ENCODE assay signal across 8 cellular contexts in the genomic region with DNA sequence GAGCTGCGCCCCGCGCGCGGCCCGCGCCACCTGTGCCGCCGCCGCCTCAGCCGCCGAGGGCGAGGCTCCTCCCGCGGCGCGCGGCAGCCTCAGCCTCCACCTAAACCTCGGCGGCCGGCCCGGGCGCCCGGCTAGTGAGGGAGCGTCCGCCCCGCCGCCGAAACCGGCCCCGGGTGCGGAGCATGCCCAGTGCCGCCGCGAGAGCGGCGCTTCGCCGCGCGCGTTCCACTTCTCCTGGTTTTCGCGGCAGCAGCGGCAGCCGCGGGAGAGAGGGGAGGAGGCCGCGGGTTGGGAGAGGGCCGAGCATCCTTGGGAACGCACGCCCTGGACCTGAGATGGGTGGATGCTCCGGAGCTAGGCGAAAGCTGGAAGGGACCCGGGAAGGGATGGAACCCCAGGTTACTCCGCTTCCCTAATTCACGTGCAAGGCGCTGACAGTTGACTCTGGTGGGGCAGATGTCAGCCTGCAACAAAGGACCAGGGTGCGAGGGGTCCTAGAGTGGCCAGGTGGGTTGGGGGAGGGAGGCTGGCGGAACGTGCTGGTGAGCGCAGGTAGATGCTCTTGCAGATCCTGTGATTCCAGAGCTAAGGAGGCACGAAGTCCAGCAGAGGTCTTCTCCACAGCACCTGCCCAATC. TPM values are rescaled to one million over a fixed set of nuclear protein-coding genes. Genes with fewer than 3 reads are reported as not detected.
DNase-seq lines count a peak whose midpoint lies in the region; ATAC-seq and TF ChIP-seq lines count a peak whose summit lies in the region.

A gene with protein sequence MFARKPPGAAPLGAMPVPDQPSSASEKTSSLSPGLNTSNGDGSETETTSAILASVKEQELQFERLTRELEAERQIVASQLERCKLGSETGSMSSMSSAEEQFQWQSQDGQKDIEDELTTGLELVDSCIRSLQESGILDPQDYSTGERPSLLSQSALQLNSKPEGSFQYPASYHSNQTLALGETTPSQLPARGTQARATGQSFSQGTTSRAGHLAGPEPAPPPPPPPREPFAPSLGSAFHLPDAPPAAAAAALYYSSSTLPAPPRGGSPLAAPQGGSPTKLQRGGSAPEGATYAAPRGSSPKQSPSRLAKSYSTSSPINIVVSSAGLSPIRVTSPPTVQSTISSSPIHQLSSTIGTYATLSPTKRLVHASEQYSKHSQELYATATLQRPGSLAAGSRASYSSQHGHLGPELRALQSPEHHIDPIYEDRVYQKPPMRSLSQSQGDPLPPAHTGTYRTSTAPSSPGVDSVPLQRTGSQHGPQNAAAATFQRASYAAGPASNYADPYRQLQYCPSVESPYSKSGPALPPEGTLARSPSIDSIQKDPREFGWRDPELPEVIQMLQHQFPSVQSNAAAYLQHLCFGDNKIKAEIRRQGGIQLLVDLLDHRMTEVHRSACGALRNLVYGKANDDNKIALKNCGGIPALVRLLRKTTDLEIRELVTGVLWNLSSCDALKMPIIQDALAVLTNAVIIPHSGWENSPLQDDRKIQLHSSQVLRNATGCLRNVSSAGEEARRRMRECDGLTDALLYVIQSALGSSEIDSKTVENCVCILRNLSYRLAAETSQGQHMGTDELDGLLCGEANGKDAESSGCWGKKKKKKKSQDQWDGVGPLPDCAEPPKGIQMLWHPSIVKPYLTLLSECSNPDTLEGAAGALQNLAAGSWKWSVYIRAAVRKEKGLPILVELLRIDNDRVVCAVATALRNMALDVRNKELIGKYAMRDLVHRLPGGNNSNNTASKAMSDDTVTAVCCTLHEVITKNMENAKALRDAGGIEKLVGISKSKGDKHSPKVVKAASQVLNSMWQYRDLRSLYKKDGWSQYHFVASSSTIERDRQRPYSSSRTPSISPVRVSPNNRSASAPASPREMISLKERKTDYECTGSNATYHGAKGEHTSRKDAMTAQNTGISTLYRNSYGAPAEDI (N-terminal part only) (minus strand): TSS at position 177 of the 637 bp plus-strand sequence. CDS start 593 bp downstream, outside the sequence.

- H3K27ac ChIP-seq in mesodermal cell (ENCODE audit: low read depth, low read length, severe bottlenecking) (no peak within 1 kb of the TSS), psoas muscle (no peak within 1 kb of the TSS)

- no peaks in the 10 kb centered on the region for H3K36me3 ChIP-seq in mesodermal cell (ENCODE audit: control insufficient read depth, insufficient read depth, low read length)
- no peaks in the 10 kb centered on the region for H3K36me3 ChIP-seq in psoas muscle (ENCODE audit: insufficient read depth in 1 of 2, low read depth in 1 of 2)

- ATAC-seq in stimulated activated naive CD8-positive, alpha-beta T cell treated with anti-CD3 and anti-CD28 coated beads, Interleukin-15, amount 100 ng/mL, for 72 hours: peak; percentile 28
- ATAC-seq in stimulated activated naive CD8-positive, alpha-beta T cell treated with anti-CD3 and anti-CD28 coated beads, Interleukin-15, Interleukin-2, amounts not matched to agents 100 U/mL and 50 U/mL, for 24 hours: no peak
- no peak for ATAC-seq in psoas muscle

- H3K36me3 Mint-ChIP-seq in dendritic cell treated with granulocyte-macrophage colony-stimulating factor and Interleukin-4, amounts not matched to agents 40 ng/mL and 50 ng/mL, for 4 days (ENCODE audit: low read depth): no peaks in the 10 kb centered on the region

- no peak within 1 kb of the TSS for H3K27ac Mint-ChIP-seq in stimulated activated naive CD8-positive, alpha-beta T cell treated with anti-CD3 and anti-CD28 coated beads, Interleukin-15, amount 100 ng/mL, for 72 hours
- H3K27ac Mint-ChIP-seq in dendritic cell treated with granulocyte-macrophage colony-stimulating factor and Interleukin-4, amounts not matched to agents 40 ng/mL and 50 ng/mL, for 4 days: no peak within 1 kb of the TSS

- peak within 1 kb of the TSS; percentile 6 to 35 for H3K4me3 Mint-ChIP-seq in stimulated activated naive CD8-positive, alpha-beta T cell treated with anti-CD3 and anti-CD28 coated beads, Interleukin-15, amount 100 ng/mL, for 72 hours
- H3K4me3 Mint-ChIP-seq in dendritic cell treated with granulocyte-macrophage colony-stimulating factor and Interleukin-4, amounts not matched to agents 40 ng/mL and 50 ng/mL, for 4 days: peak within 1 kb of the TSS; percentile 17

- peaks cover 4 to 39% (median 16%) of the 10 kb centered on the region in 3 donors for H3K27me3 ChIP-seq in psoas muscle (ENCODE audit: insufficient read depth in 3 of 3, low read length in 2 of 3)

- WGBS in mesodermal cell (ENCODE audit: insufficient coverage in 2 of 2), 2 experiments: 0 to 2% methylated on average over 28 to 39 of the region's 63 CpGs
- 0 to 2% (median 1%) methylated on average over 52 to 63 of the region's 63 CpGs for WGBS in psoas muscle, 3 donors

- H3K9me3 ChIP-seq in mesodermal cell (ENCODE audit: control insufficient read depth, low read length) (no peaks in the 10 kb centered on the region), psoas muscle (no peaks in the 10 kb centered on the region)

- no peaks in the 10 kb centered on the region for H3K4me1 ChIP-seq in mesodermal cell (ENCODE audit: control insufficient read depth, insufficient read depth, low read length, poor library complexity, severe bottlenecking)
- H3K4me1 ChIP-seq in psoas muscle: no peaks in the 10 kb centered on the region

- no peak for DNase-seq in stimulated activated naive CD8-positive, alpha-beta T cell treated with anti-CD3 and anti-CD28 coated beads, Interleukin-15, amount 100 ng/mL, for 72 hours
- DNase-seq in stimulated activated naive CD8-positive, alpha-beta T cell treated with anti-CD3 and anti-CD28 coated beads, Interleukin-15, Interleukin-2, amounts not matched to agents 100 U/mL and 50 U/mL, for 24 hours: no peak
- DNase-seq in NCI-H446 treated with DMSO at 0.1 percent for 48 hours (lab: John Stamatoyannopoulos, UW) (peak; percentile 95), psoas muscle (no peak)
- DNase-seq in effector CD8-positive, alpha-beta T cell (lab: John Stamatoyannopoulos, UW): no peak
- no peak for DNase-seq in stimulated activated CD4-positive, alpha-beta T cell treated with anti-CD3 and anti-CD28 coated beads, Interleukin-12 subunit alpha, Interleukin-12 subunit beta, amount 100 ng/mL, for 4 hours

- intact Hi-C loops in dendritic cell treated with granulocyte-macrophage colony-stimulating factor and Interleukin-4, amounts not matched to agents 40 ng/mL and 50 ng/mL, for 4 days (cut with micrococcal nuclease): no loop called here
- intact Hi-C loops in psoas muscle (cut with DNase I): no loop called here

- peak within 1 kb of the TSS; percentile 61 for H3K4me3 ChIP-seq in mesodermal cell (ENCODE audit: extremely low read depth, insufficient read depth, low read length, poor library complexity, severe bottlenecking)
- H3K4me3 ChIP-seq in psoas muscle: no peak within 1 kb of the TSS

- H3K4me1 Mint-ChIP-seq in stimulated activated naive CD8-positive, alpha-beta T cell treated with anti-CD3 and anti-CD28 coated beads, Interleukin-15, amount 100 ng/mL, for 72 hours: peaks cover 5% of the 10 kb centered on the region
- no peaks in the 10 kb centered on the region for H3K4me1 Mint-ChIP-seq in dendritic cell treated with granulocyte-macrophage colony-stimulating factor and Interleukin-4, amounts not matched to agents 40 ng/mL and 50 ng/mL, for 4 days (ENCODE audit: low read depth)

- H3K27me3 Mint-ChIP-seq in stimulated activated naive CD8-positive, alpha-beta T cell treated with anti-CD3 and anti-CD28 coated beads, Interleukin-15, amount 100 ng/mL, for 72 hours: peaks cover 42% of the 10 kb centered on the region
- peaks cover 45% of the 10 kb centered on the region for H3K27me3 Mint-ChIP-seq in dendritic cell treated with granulocyte-macrophage colony-stimulating factor and Interleukin-4, amounts not matched to agents 40 ng/mL and 50 ng/mL, for 4 days

- TF ChIP-seq CTCF in psoas muscle (IDR thresholded peaks at IDR 0.05): no peak

- H3K9me3 Mint-ChIP-seq in stimulated activated naive CD8-positive, alpha-beta T cell treated with anti-CD3 and anti-CD28 coated beads, Interleukin-15, amount 100 ng/mL, for 72 hours: no peaks in the 10 kb centered on the region
- no peaks in the 10 kb centered on the region for H3K9me3 Mint-ChIP-seq in dendritic cell treated with granulocyte-macrophage colony-stimulating factor and Interleukin-4, amounts not matched to agents 40 ng/mL and 50 ng/mL, for 4 days

RNA-seq across cellular contexts. Expression of the gene that starts here (rescaled TPM):
- 15.7 TPM for polyA plus RNA-seq in mesodermal cell (2013, experiment 1 of 2)
- polyA plus RNA-seq in mesodermal cell (2013, experiment 2 of 2): 16.0 TPM
- total RNA-seq in psoas muscle: under 1 TPM in 2 of 4 donors, not detected in 2; 0.13 to 0.14 TPM
- polyA plus RNA-seq in psoas muscle: under 1 TPM in 1 of 3 donors, not detected in 2; 0.09 TPM
